8 cellular contexts compared by ENCODE assay signal in genomic region chr4:52713456-52713937, GRCh38. TPM values are rescaled to one million over a fixed set of nuclear protein-coding genes. Genes with fewer than 3 reads are reported as not detected.
DNase-seq lines count a peak whose midpoint lies in the region; ATAC-seq, FAIRE-seq and TF ChIP-seq lines count a peak whose summit lies in the region.

No MANE protein-coding gene starts in this region.

- H3K27me3 ChIP-seq in BJ (ENCODE audit: control insufficient read depth, insufficient read depth, low read length) = peaks cover 2% of the 10 kb centered on the region; the same call in 1 of the 2 replicates
- H3K27me3 ChIP-seq in bronchial epithelial cell (ENCODE audit: control insufficient read depth, insufficient read depth, low read length) = no peaks in the 10 kb centered on the region
- H3K27me3 ChIP-seq in muscle layer of duodenum (ENCODE audit: low read depth, low read length) = no peaks in the 10 kb centered on the region

- ATAC-seq in HG02798 (IDR thresholded peaks at IDR 0.05; ENCODE audit: poor library complexity, unreplicated experiment) = no peak
- ATAC-seq in GM18520 (IDR thresholded peaks at IDR 0.05; ENCODE audit: unreplicated experiment) = no peak

- H3K27ac ChIP-seq in muscle layer of duodenum (ENCODE audit: low read length) = no peak overlapping the region

- H3K4me1 ChIP-seq in muscle layer of duodenum (ENCODE audit: control insufficient read depth in 1 of 2, insufficient read depth in 2 of 2, low read length in 2 of 2) = peaks cover 4 to 18% of the 10 kb centered on the region in 2 donors

- CTCF ChIA-PET in BJ (lab: Yijun Ruan, JAX) = interaction anchor here (0.9 to 2.9 kb wide), 9 partner anchors 10 to 338 kb away, joined by 3 to 15 read pairs (median 4); no protein-coding TSS in a partner anchor

- TF ChIP-seq CTCF in BJ (IDR thresholded peaks at IDR 0.05; ENCODE audit: insufficient read depth, low read depth, low read length) (no peak), bronchial epithelial cell (IDR thresholded peaks at IDR 0.05; ENCODE audit: insufficient read depth, low read length, severe bottlenecking) (no peak)

- H3K36me3 ChIP-seq in BJ (ENCODE audit: control insufficient read depth, insufficient read depth, low read length) (no peaks in the 10 kb centered on the region), bronchial epithelial cell (ENCODE audit: control insufficient read depth, insufficient read depth, low read length) (peaks cover 10% of the 10 kb centered on the region), muscle layer of duodenum (ENCODE audit: control insufficient read depth in 1 of 2, insufficient read depth in 2 of 2, low read length in 2 of 2) (peaks cover 0 to 7% of the 10 kb centered on the region in 2 donors)

- H3K9me3 ChIP-seq in muscle layer of duodenum (ENCODE audit: control insufficient read depth in 1 of 2, low read length in 2 of 2) = no peaks in the 10 kb centered on the region

- H3K4me3 ChIP-seq in BJ (ENCODE audit: low read depth, low read length) (peak overlapping the region; percentile 76), bronchial epithelial cell (ENCODE audit: low read depth, low read length) (peak overlapping the region; percentile 71), muscle layer of duodenum (ENCODE audit: low read depth in 1 of 2, low read length in 2 of 2) (peak overlapping the region; percentile 75 to 88)
- peak overlapping the region; percentile 91 for H3K4me3 ChIP-seq in Jurkat, Clone E6-1 (ENCODE audit: low read length)

- POLR2A ChIA-PET in BJ (lab: Charles Lee) = interaction anchor here (1.8 kb wide), 1 partner anchor 9 kb away, joined by 17 read pairs; no protein-coding TSS in a partner anchor

- no peak for DNase-seq in BJ (ENCODE audit: low read depth)
- no peak for DNase-seq in Jurkat, Clone E6-1 (ENCODE audit: low read depth, low spot score)
- DNase-seq in bronchial epithelial cell (ENCODE audit: low read depth) = no peak
- DNase-seq in NCI-H2227 treated with DMSO at 0.1 percent for 48 hours (lab: John Stamatoyannopoulos, UW) = no peak
- no peak for DNase-seq in NOMO-1 treated with DMSO at 0.1 percent for 48 hours (lab: John Stamatoyannopoulos, UW; ENCODE audit: unreplicated experiment)

- FAIRE-seq in bronchial epithelial cell (lab: Jason Lieb, UNC) = no peak

RNA-seq across cellular contexts. Expression of gene ERVMER34-1, which starts 37.7 kb away (rescaled TPM):
- 0.05 and 0.10 TPM in 2 replicates for polyA plus RNA-seq in BJ (2011; rRNA removed)
- 0.05 TPM in 1 of 2 replicates, not detected in the other for polyA minus RNA-seq in BJ (2011; rRNA and poly(A)+ RNA removed)
- polyA plus RNA-seq in Jurkat, Clone E6-1 (2012; ENCODE audit: insufficient read depth, insufficient read length) = not detected
- total RNA-seq in bronchial epithelial cell = 0.51 and 3.2 TPM in 2 replicates

RNA-seq across cellular contexts. Expression of gene USP46, which starts 54.4 kb away (rescaled TPM):
- 12.5 and 16.8 TPM in 2 replicates for polyA plus RNA-seq in BJ (2011; rRNA removed)
- 11.5 and 13.8 TPM in 2 replicates for polyA minus RNA-seq in BJ (2011; rRNA and poly(A)+ RNA removed)
- 11.1 TPM for polyA plus RNA-seq in Jurkat, Clone E6-1 (2012; ENCODE audit: insufficient read depth, insufficient read length)
- 14.7 and 17.2 TPM in 2 replicates for total RNA-seq in bronchial epithelial cell
